ENCODE assay signal across 18 cellular contexts in genomic region chr11:825366-826231, GRCh38. TPM values are rescaled to one million over a fixed set of nuclear protein-coding genes. Genes with fewer than 3 reads are reported as not detected.
DNase-seq lines count a peak whose midpoint lies in the region; ATAC-seq, FAIRE-seq and TF ChIP-seq lines count a peak whose summit lies in the region.
"Had no signal": no experiment of that assay in that cellular context is flagged by ENCODE, and none has a peak within 500 bp of the region (broad histone marks: within the 10 kb centered on the region; RNA-seq: fewer than 3 reads in every experiment).

No MANE protein-coding gene starts in this region.

- CTCF ChIA-PET in HEK293 (lab: Yijun Ruan, JAX) (no interaction called here), GM12878 (lab: Yijun Ruan, JAX) (no interaction called here)

- H4K20me1 ChIP-seq in GM12878 (ENCODE audit: control insufficient read depth, insufficient read depth) (no peaks in the 10 kb centered on the region; the same call in 1 of the 2 replicates), MM.1S (ENCODE audit: insufficient read depth, low read length) (no peaks in the 10 kb centered on the region)

- H3K9me2 ChIP-seq in MM.1S (replicated peaks; ENCODE audit: insufficient read depth, low read length) = no peaks in the 10 kb centered on the region

- H3K9me3 ChIP-seq in HEK293 (ENCODE audit: control insufficient read depth, insufficient read depth, low read depth, low read length) (no peaks in the 10 kb centered on the region), GM12878 (replicated peaks; ENCODE audit: control insufficient read depth, insufficient read depth, low read length) (no peaks in the 10 kb centered on the region), mucosa of stomach (ENCODE audit: control insufficient read depth, low read length) (no peaks in the 10 kb centered on the region), MM.1S (replicated peaks; ENCODE audit: insufficient read depth, low read length) (no peaks in the 10 kb centered on the region)
- H3K9me3 ChIP-seq: uterus had no signal

- peaks cover 0 to 49% of the 10 kb centered on the region in 2 experiments; a peak in 2 of 3 replicates for H3K36me3 ChIP-seq in HEK293 (ENCODE audit: control insufficient read depth in 2 of 2, insufficient read depth in 1 of 2, low read length in 2 of 2)
- H3K36me3 ChIP-seq in GM12878 (ENCODE audit: control insufficient read depth in 2 of 2, insufficient read depth in 2 of 2, low read length in 1 of 2) = no peaks in the 10 kb centered on the region; a peak in 2 of 4 replicates
- H3K36me3 ChIP-seq in mucosa of stomach (ENCODE audit: control insufficient read depth, insufficient read depth, low read length) = no peaks in the 10 kb centered on the region
- H3K36me3 ChIP-seq in MM.1S (replicated peaks; ENCODE audit: insufficient read depth, low read length) = no peaks in the 10 kb centered on the region
- H3K36me3 ChIP-seq: uterus had no signal

- peaks cover 2% of the 10 kb centered on the region for H3K79me2 ChIP-seq in GM12878 (ENCODE audit: control insufficient read depth, insufficient read depth, low read length)
- H3K79me2 ChIP-seq in MM.1S (ENCODE audit: low read length) = peaks cover 11% of the 10 kb centered on the region

- no peak overlapping the region for H3K9ac ChIP-seq in GM12878 (ENCODE audit: control insufficient read depth, insufficient read depth, low read length)
- H3K9ac ChIP-seq in mucosa of stomach (ENCODE audit: low read length) = peak overlapping the region; percentile 89
- H3K9ac ChIP-seq in MM.1S (ENCODE audit: low read length) = no peak overlapping the region

- H3K4me3 ChIP-seq in HEK293 (ENCODE audit: low read depth, low read length) (no peak overlapping the region), GM12878 (no peak overlapping the region), mucosa of stomach (ENCODE audit: low read length) (no peak overlapping the region), MM.1S (ENCODE audit: low read length) (no peak overlapping the region)
- H3K4me3 ChIP-seq: uterus had no signal

- WGBS in GM12878 (ENCODE audit: insufficient coverage, insufficient replicate concordance, low lambda C conversion rate, missing lambda C conversion rate) = 81% methylated on average over 12 of the region's 12 CpGs

- no peak overlapping the region for H2AFZ ChIP-seq in GM12878 (ENCODE audit: control insufficient read depth, low read depth, low read length)
- no peak overlapping the region for H2AFZ ChIP-seq in MM.1S (ENCODE audit: low read length)

- RAD21 ChIA-PET in GM12878 (lab: Charles Lee; ENCODE audit: unreplicated experiment) = interaction anchor here (0.6 kb wide), 1 partner anchor 20 kb away, joined by 3 read pairs; no protein-coding TSS in a partner anchor

- TF ChIP-seq POLR2A in GM12878 (IDR thresholded peaks at IDR 0.05; ENCODE audit: low read depth, low read length) = no peak; the same call in none of the 2 replicates

- TF ChIP-seq EP300 in GM12878 (IDR thresholded peaks at IDR 0.05; ENCODE audit: borderline replicate concordance in 1 of 2, control insufficient read depth in 1 of 2, low read depth in 2 of 2, low read length in 2 of 2) = no peak

- peaks cover 8% of the 10 kb centered on the region for H3F3A ChIP-seq in MM.1S (ENCODE audit: insufficient read depth, low read length)

- no peak for FAIRE-seq in GM12878 (lab: Jason Lieb, UNC)

- H3K4me1 ChIP-seq in HEK293 (ENCODE audit: control insufficient read depth, insufficient read depth, low read length) (no peaks in the 10 kb centered on the region), GM12878 (ENCODE audit: control insufficient read depth, insufficient read depth, low read length) (peaks cover 30% of the 10 kb centered on the region), mucosa of stomach (ENCODE audit: control insufficient read depth, insufficient read depth, low read length) (peaks cover 91% of the 10 kb centered on the region), MM.1S (ENCODE audit: low read length) (peaks cover 22% of the 10 kb centered on the region)

- no peak for TF ChIP-seq RAD21 in GM12878 (IDR thresholded peaks at IDR 0.05; ENCODE audit: insufficient read depth, low read depth, low read length)

- ATAC-seq in GM12878 = no peak
- ATAC-seq in stimulated activated naive CD8-positive, alpha-beta T cell treated with anti-CD3 and anti-CD28 coated beads, Interleukin-15, Interleukin-2, amounts not matched to agents 100 U/mL and 50 U/mL, for 24 hours = no peak
- ATAC-seq: naive thymus-derived CD8-positive, alpha-beta T cell; stimulated activated naive B cell treated with anti-CD40 and anti-IgM and Interleukin-4, amounts not matched to agents 10 μg/mL and 1 μg/mL and 100 μg/mL, for 72 hours had no signal

- H3K27ac ChIP-seq in 22Rv1 = peak overlapping the region; percentile 96
- no peak overlapping the region for H3K27ac ChIP-seq in HEK293 (ENCODE audit: extremely low read depth, low read depth, low read length)
- H3K27ac ChIP-seq in GM12878 (ENCODE audit: control insufficient read depth, insufficient read depth) = no peak overlapping the region
- no peak overlapping the region for H3K27ac ChIP-seq in MM.1S (ENCODE audit: low read length)

- H3K4me2 ChIP-seq in GM12878 (ENCODE audit: control insufficient read depth, insufficient read depth) = no peak overlapping the region
- no peak overlapping the region for H3K4me2 ChIP-seq in MM.1S (ENCODE audit: low read depth, low read length)

- DNase-seq in GM12878 (ENCODE audit: low read depth, low spot score) = no peak
- no peak for DNase-seq in stimulated activated naive CD8-positive, alpha-beta T cell treated with anti-CD3 and anti-CD28 coated beads, Interleukin-15, Interleukin-2, amounts not matched to agents 100 U/mL and 50 U/mL, for 24 hours
- no peak for DNase-seq in MM.1S
- DNase-seq in NCI-H128 (lab: John Stamatoyannopoulos, UW; ENCODE audit: unreplicated experiment) = no peak
- no peak for DNase-seq in NCI-H1436 (lab: John Stamatoyannopoulos, UW)
- DNase-seq: activated CD4-positive, alpha-beta T cell treated with anti-CD3 and anti-CD28 coated beads for 4 hours; activated CD8-positive, alpha-beta memory T cell treated with anti-CD3 and anti-CD28 coated beads, Interleukin-2, amount 50 U/mL, for 4 hours; activated gamma-delta T cell; naive thymus-derived CD8-positive, alpha-beta T cell; NCI-H1930; NCI-H446; stimulated activated CD4-positive, alpha-beta T cell treated with anti-CD3 and anti-CD28 coated beads, Interleukin-12 subunit alpha, Interleukin-12 subunit beta, amount 100 ng/mL, for 4 hours; stimulated activated naive B cell treated with anti-CD40 and anti-IgM and Interleukin-4, amounts not matched to agents 10 μg/mL and 1 μg/mL and 100 μg/mL, for 72 hours; T-helper 9 cell; uterus had no signal

- SMC1A ChIA-PET in GM12878 (lab: Charles Lee; ENCODE audit: uncharacterized antibody, unreplicated experiment) = no interaction called here

- intact Hi-C loops in GM12878 (cut with micrococcal nuclease; ENCODE audit: unreplicated experiment) = no loop called here

- no TSS peak for BruUV-seq in GM12878 (replicated peaks; lab: Mats Ljungman, UMichigan)

- POLR2A ChIA-PET in HEK293 (lab: Yijun Ruan, JAX) = interaction anchor here (0.6 to 1.0 kb wide), 4 partner anchors 8 to 18 kb away, joined by 3 to 6 read pairs (median 4); partner anchors contain the start of gene TSPAN4
- POLR2A ChIA-PET in GM12878 (lab: Charles Lee) = interaction anchor here (0.6 to 1.4 kb wide), 3 partner anchors 9 to 47 kb away, joined by 3 to 4 read pairs (median 3); no protein-coding TSS in a partner anchor

- in situ Hi-C loops in GM12878 (cut with MboI) = no loop called here

- TF ChIP-seq CTCF in 22Rv1 (IDR thresholded peaks at IDR 0.05) (no peak), HEK293 (tag by site-specific recombination; IDR thresholded peaks at IDR 0.05) (no peak), GM12878 (IDR thresholded peaks at IDR 0.05 in 2 of 3, conservative IDR thresholded peaks at IDR 0.05 in 1 of 3; ENCODE audit: control insufficient read depth in 2 of 3, extremely low read depth in 1 of 3, insufficient read depth in 1 of 3, low read depth in 3 of 3, low read length in 3 of 3) (no peak), MM.1S (IDR thresholded peaks at IDR 0.05; ENCODE audit: low read length) (no peak)

- H3K27me3 ChIP-seq in GM12878 (replicated peaks in 1 of 2; ENCODE audit: control insufficient read depth in 2 of 2, insufficient read depth in 2 of 2, low read length in 1 of 2) (no peaks in the 10 kb centered on the region; a peak in 1 of 4 replicates), mucosa of stomach (ENCODE audit: control insufficient read depth, insufficient read depth, low read length) (peaks cover 12% of the 10 kb centered on the region), MM.1S (replicated peaks; ENCODE audit: insufficient read depth, low read length) (peaks cover 11% of the 10 kb centered on the region)

RNA-seq across cellular contexts. Expression of gene CRACR2B, which starts 2.1 kb away (rescaled TPM):
- 19.6 and 20.5 TPM in 2 replicates for total RNA-seq in GM12878 (2013; cell fraction: nucleolus; rRNA removed)
- total RNA-seq in GM12878 (2014; rRNA removed) = 19.2 and 20.1 TPM in 2 replicates
- total RNA-seq in GM12878 (2014; rRNA removed; fragmentation: Illumina TruSeq; extraction: Trizol) = 3.0 and 3.7 TPM in 2 replicates
- 29.6 and 32.6 TPM in 2 replicates for total RNA-seq in GM12878 (2021)
- polyA plus RNA-seq in GM12878 (2011; ENCODE audit: low read depth) = 2.2 TPM
- polyA plus RNA-seq in GM12878 (2011; rRNA removed) = 3.3 and 8.8 TPM in 2 replicates
- polyA plus RNA-seq in GM12878 (2011; cell fraction: cytosol; rRNA removed) = 12.4 and 20.6 TPM in 2 replicates
- 217 and 287 TPM in 2 replicates for polyA plus RNA-seq in GM12878 (2011; cell fraction: nucleus; rRNA removed)
- 8.8 and 10.3 TPM in 2 replicates for polyA plus RNA-seq in GM12878 (2012)
- 0.43 and 4.4 TPM in 2 replicates for polyA plus RNA-seq in GM12878 (2014; fragmentation: Illumina TruSeq; extraction: Trizol)
- under 1 TPM; 0.10 to 0.31 TPM for polyA plus RNA-seq in GM12878 (2014; fragmentation: Nextera tagmentation; extraction: Ambion mirVana)
- polyA plus RNA-seq in GM12878 (2014; rRNA removed) = 33.7 and 44.0 TPM in 2 replicates
- 10 to 100 TPM; 16.6 to 17.0 TPM for polyA plus RNA-seq in GM12878 (2016; fragmentation: Nextera tagmentation; extraction: Ambion mirVana)
- 2.9 and 6.7 TPM in 2 replicates for polyA minus RNA-seq in GM12878 (2011; rRNA and poly(A)+ RNA removed)
- 5.2 and 5.9 TPM in 2 replicates for polyA minus RNA-seq in GM12878 (2011; cell fraction: cytosol; rRNA and poly(A)+ RNA removed)
- polyA minus RNA-seq in GM12878 (2011; cell fraction: nucleus; rRNA and poly(A)+ RNA removed) = 26.6 and 33.3 TPM in 2 replicates

RNA-seq across cellular contexts. Expression of gene PNPLA2, which starts 6.9 kb away (rescaled TPM):
- 29.4 and 31.7 TPM in 2 replicates for total RNA-seq in GM12878 (2013; cell fraction: nucleolus; rRNA removed)
- total RNA-seq in GM12878 (2014; rRNA removed) (9.3 and 9.8 TPM in 2 replicates), GM12878 (2014; rRNA removed; fragmentation: Illumina TruSeq; extraction: Trizol) (2.5 and 4.2 TPM in 2 replicates), GM12878 (2021) (33.4 and 34.0 TPM in 2 replicates)
- 10.9 TPM for polyA plus RNA-seq in GM12878 (2011; ENCODE audit: low read depth)
- polyA plus RNA-seq in GM12878 (2011; rRNA removed) (1.7 and 5.1 TPM in 2 replicates), GM12878 (2014; fragmentation: Illumina TruSeq; extraction: Trizol) (1.5 and 6.4 TPM in 2 replicates), GM12878 (2014; fragmentation: Nextera tagmentation; extraction: Ambion mirVana) (under 1 TPM; 0.19 to 0.62 TPM), GM12878 (2014; rRNA removed) (18.3 and 26.5 TPM in 2 replicates), GM12878 (2016; fragmentation: Nextera tagmentation; extraction: Ambion mirVana) (10 to 100 TPM; 15.5 to 16.1 TPM)
- polyA plus RNA-seq in GM12878 (2011; cell fraction: cytosol; rRNA removed) = 6.0 and 8.6 TPM in 2 replicates
- polyA plus RNA-seq in GM12878 (2011; cell fraction: nucleus; rRNA removed) = 225 and 234 TPM in 2 replicates
- 29.5 and 33.5 TPM in 2 replicates for polyA plus RNA-seq in GM12878 (2012)
- polyA minus RNA-seq in GM12878 (2011; rRNA and poly(A)+ RNA removed) = 9.9 and 21.7 TPM in 2 replicates
- polyA minus RNA-seq in GM12878 (2011; cell fraction: cytosol; rRNA and poly(A)+ RNA removed) = 7.4 and 10.4 TPM in 2 replicates
- polyA minus RNA-seq in GM12878 (2011; cell fraction: nucleus; rRNA and poly(A)+ RNA removed) = 51.3 and 63.1 TPM in 2 replicates

RNA-seq across cellular contexts. Expression of gene CD151, which starts 7.2 kb away (rescaled TPM):
- total RNA-seq in GM12878 (2013; cell fraction: nucleolus; rRNA removed) = 31.6 and 37.0 TPM in 2 replicates
- total RNA-seq in GM12878 (2014; rRNA removed) = 26.2 and 37.1 TPM in 2 replicates
- total RNA-seq in GM12878 (2014; rRNA removed; fragmentation: Illumina TruSeq; extraction: Trizol) = 11.1 and 17.6 TPM in 2 replicates
- 28.6 and 31.7 TPM in 2 replicates for total RNA-seq in GM12878 (2021)
- polyA plus RNA-seq in GM12878 (2011; ENCODE audit: low read depth) = 11.6 TPM
- 19.9 and 39.6 TPM in 2 replicates for polyA plus RNA-seq in GM12878 (2011; rRNA removed)
- polyA plus RNA-seq in GM12878 (2011; cell fraction: cytosol; rRNA removed) = 55.0 and 67.3 TPM in 2 replicates
- polyA plus RNA-seq in GM12878 (2011; cell fraction: nucleus; rRNA removed) = 150 and 186 TPM in 2 replicates
- polyA plus RNA-seq in GM12878 (2012) = 30.4 and 30.5 TPM in 2 replicates
- 1.5 and 9.4 TPM in 2 replicates for polyA plus RNA-seq in GM12878 (2014; fragmentation: Illumina TruSeq; extraction: Trizol)
- polyA plus RNA-seq in GM12878 (2014; fragmentation: Nextera tagmentation; extraction: Ambion mirVana) = 1 to 10 TPM in 1 of 2 experiments, under 1 TPM in 1; 0.52 to 1.4 TPM
- 40.1 and 41.7 TPM in 2 replicates for polyA plus RNA-seq in GM12878 (2014; rRNA removed)
- 10 to 100 TPM in 1 of 2 experiments, 1 to 10 TPM in 1; 9.4 to 11.7 TPM for polyA plus RNA-seq in GM12878 (2016; fragmentation: Nextera tagmentation; extraction: Ambion mirVana)
- polyA minus RNA-seq in GM12878 (2011; rRNA and poly(A)+ RNA removed) = 32.0 and 60.1 TPM in 2 replicates
- polyA minus RNA-seq in GM12878 (2011; cell fraction: cytosol; rRNA and poly(A)+ RNA removed) = 19.9 and 21.7 TPM in 2 replicates
- polyA minus RNA-seq in GM12878 (2011; cell fraction: nucleus; rRNA and poly(A)+ RNA removed) = 35.8 and 46.4 TPM in 2 replicates

RNA-seq across cellular contexts. Expression of gene RPLP2, which starts 15.8 kb away (rescaled TPM):
- 58.4 and 73.0 TPM in 2 replicates for total RNA-seq in GM12878 (2013; cell fraction: nucleolus; rRNA removed)
- 1,170 and 1,176 TPM in 2 replicates for total RNA-seq in GM12878 (2014; rRNA removed)
- total RNA-seq in GM12878 (2014; rRNA removed; fragmentation: Illumina TruSeq; extraction: Trizol) = 1,135 and 1,241 TPM in 2 replicates
- total RNA-seq in GM12878 (2021) = 3,558 and 3,573 TPM in 2 replicates
- 3,216 TPM for polyA plus RNA-seq in GM12878 (2011; ENCODE audit: low read depth)
- polyA plus RNA-seq in GM12878 (2011; rRNA removed) = 443 and 711 TPM in 2 replicates
- 1,333 and 1,853 TPM in 2 replicates for polyA plus RNA-seq in GM12878 (2011; cell fraction: cytosol; rRNA removed)
- polyA plus RNA-seq in GM12878 (2011; cell fraction: nucleus; rRNA removed) = 557 and 616 TPM in 2 replicates
- 3,626 and 3,659 TPM in 2 replicates for polyA plus RNA-seq in GM12878 (2012)
- 125 and 488 TPM in 2 replicates for polyA plus RNA-seq in GM12878 (2014; fragmentation: Illumina TruSeq; extraction: Trizol)
- 1,000 to 10,000 TPM; 1,446 to 3,075 TPM for polyA plus RNA-seq in GM12878 (2014; fragmentation: Nextera tagmentation; extraction: Ambion mirVana)
- 1,595 and 1,805 TPM in 2 replicates for polyA plus RNA-seq in GM12878 (2014; rRNA removed)
- 1,000 to 10,000 TPM; 1,515 to 1,516 TPM for polyA plus RNA-seq in GM12878 (2016; fragmentation: Nextera tagmentation; extraction: Ambion mirVana)
- 655 and 1,020 TPM in 2 replicates for polyA minus RNA-seq in GM12878 (2011; rRNA and poly(A)+ RNA removed)
- polyA minus RNA-seq in GM12878 (2011; cell fraction: cytosol; rRNA and poly(A)+ RNA removed) = 836 and 935 TPM in 2 replicates
- 148 and 193 TPM in 2 replicates for polyA minus RNA-seq in GM12878 (2011; cell fraction: nucleus; rRNA and poly(A)+ RNA removed)

RNA-seq across cellular contexts. Expression of gene POLR2L, which starts 16.7 kb away (rescaled TPM):
- total RNA-seq in GM12878 (2013; cell fraction: nucleolus; rRNA removed) = 10.3 and 15.3 TPM in 2 replicates
- total RNA-seq in GM12878 (2014; rRNA removed) = 366 and 432 TPM in 2 replicates
- 60.2 and 68.7 TPM in 2 replicates for total RNA-seq in GM12878 (2014; rRNA removed; fragmentation: Illumina TruSeq; extraction: Trizol)
- total RNA-seq in GM12878 (2021) = 133 and 137 TPM in 2 replicates
- 11.2 TPM for polyA plus RNA-seq in GM12878 (2011; ENCODE audit: low read depth)
- 13.7 and 44.2 TPM in 2 replicates for polyA plus RNA-seq in GM12878 (2011; rRNA removed)
- 76.2 and 168 TPM in 2 replicates for polyA plus RNA-seq in GM12878 (2011; cell fraction: cytosol; rRNA removed)
- polyA plus RNA-seq in GM12878 (2011; cell fraction: nucleus; rRNA removed) = 129 and 164 TPM in 2 replicates
- polyA plus RNA-seq in GM12878 (2012) = 136 and 240 TPM in 2 replicates
- polyA plus RNA-seq in GM12878 (2014; fragmentation: Illumina TruSeq; extraction: Trizol) = 2.2 and 23.1 TPM in 2 replicates
- 100 to 1,000 TPM in 1 of 2 experiments, 10 to 100 TPM in 1; 68.8 to 117 TPM for polyA plus RNA-seq in GM12878 (2014; fragmentation: Nextera tagmentation; extraction: Ambion mirVana)
- 318 and 463 TPM in 2 replicates for polyA plus RNA-seq in GM12878 (2014; rRNA removed)
- 100 to 1,000 TPM; 439 to 497 TPM for polyA plus RNA-seq in GM12878 (2016; fragmentation: Nextera tagmentation; extraction: Ambion mirVana)
- 70.2 and 136 TPM in 2 replicates for polyA minus RNA-seq in GM12878 (2011; rRNA and poly(A)+ RNA removed)
- 63.5 and 71.9 TPM in 2 replicates for polyA minus RNA-seq in GM12878 (2011; cell fraction: cytosol; rRNA and poly(A)+ RNA removed)
- polyA minus RNA-seq in GM12878 (2011; cell fraction: nucleus; rRNA and poly(A)+ RNA removed) = 35.2 and 55.4 TPM in 2 replicates
